Comparison of ENCODE assay signal across 16 cellular contexts in the genomic region with DNA sequence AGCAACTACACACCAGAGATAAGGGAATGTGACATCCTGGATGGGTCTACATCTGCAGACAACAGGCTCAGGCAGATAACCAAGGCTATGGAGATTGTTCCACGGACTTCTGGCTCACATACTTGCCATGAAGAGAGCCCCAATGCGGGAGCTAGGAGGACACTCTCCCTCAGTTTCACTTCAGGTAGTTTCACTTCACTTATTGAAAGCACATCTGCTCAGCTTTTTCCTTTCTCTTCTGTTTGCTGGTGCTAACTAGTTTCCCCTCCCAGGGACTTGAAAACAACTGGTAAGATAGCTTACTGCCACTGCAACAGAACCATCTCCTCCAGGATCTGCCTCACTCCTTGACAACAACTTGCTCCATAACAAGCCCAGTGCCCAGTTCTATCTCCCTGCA. TPM values are rescaled to one million over a fixed set of nuclear protein-coding genes. Genes with fewer than 3 reads are reported as not detected.
DNase-seq lines count a peak whose midpoint lies in the region; ATAC-seq, FAIRE-seq and TF ChIP-seq lines count a peak whose summit lies in the region.
"Had no signal": no experiment of that assay in that cellular context is flagged by ENCODE, and none has a peak within 500 bp of the region (broad histone marks: within the 10 kb centered on the region; RNA-seq: fewer than 3 reads in every experiment).

No MANE protein-coding gene starts in this region.

- H3K18ac ChIP-seq in H1 (ENCODE audit: extremely low read depth, low read length), result no peak overlapping the region

- intact Hi-C loops in lower lobe of right lung (cut with DNase I), result no loop called here

- H3K36me3 ChIP-seq in H1 (ENCODE audit: control insufficient read depth in 2 of 4, insufficient read depth in 4 of 4, low read length in 3 of 4), result no peaks in the 10 kb centered on the region
- no peaks in the 10 kb centered on the region for H3K36me3 ChIP-seq in lower lobe of right lung
- no peaks in the 10 kb centered on the region for H3K36me3 ChIP-seq in SK-N-SH (replicated peaks in 1 of 2; ENCODE audit: control insufficient read depth in 1 of 2, insufficient read depth in 2 of 2, low read length in 1 of 2)

- no peak overlapping the region for H4K5ac ChIP-seq in H1 (ENCODE audit: insufficient read length, low read depth, low read length)

- H3K9me3 ChIP-seq in H1 (ENCODE audit: insufficient read depth in 2 of 2, low read depth in 1 of 2, low read length in 1 of 2) (no peaks in the 10 kb centered on the region), lower lobe of right lung (no peaks in the 10 kb centered on the region), SK-N-SH (no peaks in the 10 kb centered on the region)

- no peak overlapping the region for H2BK20ac ChIP-seq in H1 (ENCODE audit: low read length)

- DNase-seq in H1 (ENCODE audit: low read depth in 1 of 2, low spot score in 2 of 2) (no peak), T-helper 1 cell (no peak), lower lobe of right lung (no peak), SK-N-SH (no peak), foreskin melanocyte (no peak)
- DNase-seq: activated CD4-positive, alpha-beta memory T cell treated with anti-CD3 and anti-CD28 coated beads for 36 hours; activated effector memory CD4-positive, alpha-beta T cell treated with anti-CD3 and anti-CD28 coated beads, Interleukin-2, amount 50 U/mL, for 16 hours; CD8-positive, alpha-beta memory T cell; GOT3; NCI-H446 had no signal

- no peak overlapping the region for H3K4ac ChIP-seq in H1 (replicated peaks; ENCODE audit: insufficient read length, low read depth, low read length)

- CTCF ChIA-PET in H1 (lab: Charles Lee; ENCODE audit: partially characterized antibody), result no interaction called here
- CTCF ChIA-PET in SK-N-SH (lab: Yijun Ruan, JAX), result no interaction called here

- no peaks in the 10 kb centered on the region for H3K27me3 ChIP-seq in H1 (replicated peaks in 1 of 4; ENCODE audit: control insufficient read depth in 3 of 4, extremely low read depth in 1 of 4, insufficient read depth in 3 of 4, low read length in 3 of 4)
- H3K27me3 ChIP-seq in lower lobe of right lung (ENCODE audit: low read depth), result no peaks in the 10 kb centered on the region
- peaks cover 53% of the 10 kb centered on the region; the same call in 1 of the 2 replicates for H3K27me3 ChIP-seq in SK-N-SH (ENCODE audit: insufficient read depth)

- H4K91ac ChIP-seq in H1 (replicated peaks; ENCODE audit: insufficient read length, low read length), result no peak overlapping the region

- no peaks in the 10 kb centered on the region for H3K23me2 ChIP-seq in H1 (ENCODE audit: low read depth, low read length)

- H3K79me2 ChIP-seq in H1 (ENCODE audit: control insufficient read depth in 1 of 2, insufficient read depth in 2 of 2, low read length in 2 of 2), result no peaks in the 10 kb centered on the region
- H3K79me2 ChIP-seq in SK-N-SH (ENCODE audit: insufficient read depth), result no peaks in the 10 kb centered on the region

- H2AFZ ChIP-seq in H1 (ENCODE audit: low read length) (no peak overlapping the region), SK-N-SH (ENCODE audit: low read depth) (no peak overlapping the region)

- no peak overlapping the region for H2AK5ac ChIP-seq in H1 (ENCODE audit: low read depth, low read length)

- no peak overlapping the region for H3K56ac ChIP-seq in H1 (replicated peaks; ENCODE audit: insufficient read length, low read depth, low read length)

- FAIRE-seq in H1 (lab: Jason Lieb, UNC), result peak; percentile 7

- H2BK15ac ChIP-seq in H1 (ENCODE audit: low read length), result no peak overlapping the region

- H4K8ac ChIP-seq in H1 (ENCODE audit: extremely low read depth, insufficient read depth, low read length), result no peak overlapping the region

- H3K14ac ChIP-seq in H1 (ENCODE audit: insufficient read length), result no peak overlapping the region

- no peak overlapping the region for H3K9ac ChIP-seq in H1 (replicated peaks in 1 of 4; ENCODE audit: extremely low read depth in 1 of 4, low read depth in 3 of 4, low read length in 3 of 4)
- no peak overlapping the region for H3K9ac ChIP-seq in SK-N-SH

- TF ChIP-seq CTCF in H1 (IDR thresholded peaks at IDR 0.05; ENCODE audit: control extremely low read depth in 1 of 3, insufficient read depth in 1 of 3, low read depth in 1 of 3, low read length in 3 of 3) (no peak), lower lobe of right lung (IDR thresholded peaks at IDR 0.05) (no peak), SK-N-SH (IDR thresholded peaks at IDR 0.05) (no peak)

- POLR2A ChIA-PET in H1 (lab: Charles Lee; ENCODE audit: partially characterized antibody), result no interaction called here
- POLR2A ChIA-PET in SK-N-SH (lab: Yijun Ruan, JAX), result interaction anchor here (0.5 kb wide), 1 partner anchor 136 kb away, joined by 3 read pairs; no protein-coding TSS in a partner anchor

- no peak overlapping the region for H3K4me2 ChIP-seq in H1 (ENCODE audit: insufficient read depth in 1 of 2, low read depth in 2 of 2, low read length in 2 of 2)
- no peak overlapping the region for H3K4me2 ChIP-seq in SK-N-SH

- H4K20me1 ChIP-seq in H1 (replicated peaks in 1 of 2; ENCODE audit: control insufficient read depth in 1 of 2, insufficient read depth in 2 of 2, low read length in 2 of 2), result no peaks in the 10 kb centered on the region
- no peaks in the 10 kb centered on the region for H4K20me1 ChIP-seq in SK-N-SH (ENCODE audit: insufficient read depth)

- no peak for TF ChIP-seq EP300 in H1 (IDR thresholded peaks at IDR 0.05; ENCODE audit: borderline replicate concordance in 1 of 2, low read depth in 2 of 2, low read length in 2 of 2)
- TF ChIP-seq EP300 in SK-N-SH (IDR thresholded peaks at IDR 0.05; ENCODE audit: borderline replicate concordance in 1 of 2, low read depth in 1 of 2, low read length in 1 of 2), result no peak

- TF ChIP-seq POLR2A in H1 (IDR thresholded peaks at IDR 0.05; ENCODE audit: control extremely low read depth in 1 of 2, low read depth in 2 of 2, low read length in 2 of 2), result no peak

- no peak overlapping the region for H3K23ac ChIP-seq in H1 (ENCODE audit: insufficient read length)

- no peak overlapping the region for H3K27ac ChIP-seq in H1 (ENCODE audit: low read depth, low read length)
- H3K27ac ChIP-seq in lower lobe of right lung, result no peak overlapping the region
- H3K27ac ChIP-seq in SK-N-SH (ENCODE audit: low read depth in 2 of 2, low read length in 1 of 2), result no peak overlapping the region

- H3K79me1 ChIP-seq in H1 (ENCODE audit: low read depth, low read length), result no peaks in the 10 kb centered on the region

- no peak overlapping the region for H2BK5ac ChIP-seq in H1 (ENCODE audit: low read depth, low read length)

- H3K9me2 ChIP-seq in SK-N-SH, result no peaks in the 10 kb centered on the region

- WGBS in H1 (ENCODE audit: extremely low coverage in 1 of 2, insufficient coverage in 1 of 2, insufficient read length in 1 of 2, insufficient replicate concordance in 2 of 2, low coverage in 1 of 2, low lambda C conversion rate in 2 of 2, missing lambda C conversion rate in 1 of 2), 2 experiments, result 85% methylated on average over 2 of the region's 2 CpGs; no CpG with 5 or more reads in 1 of the 2 experiments
- 3% methylated on average over 2 of the region's 2 CpGs for WGBS in SK-N-SH (ENCODE audit: low lambda C conversion rate)

- no peaks in the 10 kb centered on the region for H3F3A ChIP-seq in SK-N-SH (replicated peaks; ENCODE audit: insufficient read depth)

- ATAC-seq in GM18519 (IDR thresholded peaks at IDR 0.05; ENCODE audit: low FRiP score, unreplicated experiment) (peak; percentile 64), GM21526 (IDR thresholded peaks at IDR 0.05; ENCODE audit: low FRiP score, unreplicated experiment) (peak; percentile 91), HG03139 (IDR thresholded peaks at IDR 0.05; ENCODE audit: unreplicated experiment) (peak; percentile 90), lower lobe of right lung (no peak)

- H3K4me3 ChIP-seq in H1 (ENCODE audit: extremely low read depth in 1 of 4, insufficient read depth in 2 of 4, low read depth in 3 of 4, low read length in 4 of 4) (no peak overlapping the region), lower lobe of right lung (no peak overlapping the region), SK-N-SH (ENCODE audit: low read depth in 2 of 2, low read length in 1 of 2) (no peak overlapping the region)

- H3K4me1 ChIP-seq in H1 (replicated peaks in 1 of 4; ENCODE audit: control insufficient read depth in 3 of 4, insufficient read depth in 4 of 4, low read length in 3 of 4) (no peaks in the 10 kb centered on the region), lower lobe of right lung (no peaks in the 10 kb centered on the region), SK-N-SH (ENCODE audit: control insufficient read depth in 1 of 2, insufficient read depth in 2 of 2, low read depth in 1 of 2, low read length in 1 of 2) (no peaks in the 10 kb centered on the region)

- H2BK12ac ChIP-seq in H1 (ENCODE audit: low read depth, low read length), result no peak overlapping the region

- TF ChIP-seq RAD21 in H1 (IDR thresholded peaks at IDR 0.05 in 1 of 2, conservative IDR thresholded peaks at IDR 0.05 in 1 of 2; ENCODE audit: low read depth in 2 of 2, low read length in 2 of 2) (no peak), SK-N-SH (IDR thresholded peaks at IDR 0.05; ENCODE audit: low read length) (no peak)

- H2BK120ac ChIP-seq in H1 (replicated peaks; ENCODE audit: low read depth, low read length), result no peak overlapping the region

RNA-seq across cellular contexts. Expression of a gene that starts 1.4 kb away (rescaled TPM):
- not detected in 2 replicates for total RNA-seq in H1 (2021; fragmentation: NEBNext Ultra II Directional; extraction: Animal tissue kit (Norgen Biotek cat#: 25700))
- polyA plus RNA-seq in H1 (2011; rRNA removed) (not detected in 2 replicates), SK-N-SH (2012; rRNA removed) (not detected in 2 replicates)
- not detected for polyA plus RNA-seq in H1 (2011; cell fraction: cytosol; rRNA removed)
- not detected for polyA plus RNA-seq in H1 (2011; cell fraction: nucleus; rRNA removed)
- not detected in 4 replicates for polyA plus RNA-seq in H1 (2012, experiment 1 of 2)
- not detected for polyA plus RNA-seq in H1 (2012, experiment 2 of 2)
- not detected for polyA plus RNA-seq in H1 (2013, experiment 1 of 2)
- not detected for polyA plus RNA-seq in H1 (2013, experiment 2 of 2)
- polyA minus RNA-seq in H1 (2011; rRNA and poly(A)+ RNA removed), result not detected in 2 replicates
- not detected for polyA minus RNA-seq in H1 (2011; cell fraction: cytosol; rRNA and poly(A)+ RNA removed)
- polyA minus RNA-seq in H1 (2011; cell fraction: nucleus; rRNA and poly(A)+ RNA removed), result not detected
- total RNA-seq in lower lobe of right lung, result not detected
- not detected in 2 replicates for polyA plus RNA-seq in SK-N-SH (2012; cell fraction: cytosol; rRNA removed)
- polyA plus RNA-seq in SK-N-SH (2012; cell fraction: nucleus; rRNA removed), result not detected in 2 replicates
- total RNA-seq: activated CD4-positive, alpha-beta memory T cell treated with anti-CD3 and anti-CD28 coated beads for 36 hours; CD8-positive, alpha-beta memory T cell; liver; subcutaneous adipose tissue; T-helper 2 cell treated with Interferon-gamma antibody and Interleukin-4, amounts not matched to agents 100 ng/mL and 5 ng/mL, for 36 hours had no signal
- polyA plus RNA-seq: CD8-positive, alpha-beta memory T cell; liver had no signal

RNA-seq across cellular contexts. Expression of a gene that starts 56.2 kb away (rescaled TPM):
- not detected in 2 replicates for total RNA-seq in H1 (2021; fragmentation: NEBNext Ultra II Directional; extraction: Animal tissue kit (Norgen Biotek cat#: 25700))
- 0.02 TPM in 2 replicates for polyA plus RNA-seq in H1 (2011; rRNA removed)
- polyA plus RNA-seq in H1 (2011; cell fraction: cytosol; rRNA removed), result not detected
- polyA plus RNA-seq in H1 (2011; cell fraction: nucleus; rRNA removed), result 0.01 TPM
- polyA plus RNA-seq in H1 (2012, experiment 1 of 2), result not detected in 4 replicates
- polyA plus RNA-seq in H1 (2012, experiment 2 of 2), result not detected
- not detected for polyA plus RNA-seq in H1 (2013, experiment 1 of 2)
- not detected for polyA plus RNA-seq in H1 (2013, experiment 2 of 2)
- polyA minus RNA-seq in H1 (2011; rRNA and poly(A)+ RNA removed), result 0.03 and 0.05 TPM in 2 replicates
- not detected for polyA minus RNA-seq in H1 (2011; cell fraction: cytosol; rRNA and poly(A)+ RNA removed)
- polyA minus RNA-seq in H1 (2011; cell fraction: nucleus; rRNA and poly(A)+ RNA removed), result not detected
- not detected for total RNA-seq in lower lobe of right lung
- not detected in 2 replicates for polyA plus RNA-seq in SK-N-SH (2012; rRNA removed)
- polyA plus RNA-seq in SK-N-SH (2012; cell fraction: cytosol; rRNA removed), result not detected in 2 replicates
- polyA plus RNA-seq in SK-N-SH (2012; cell fraction: nucleus; rRNA removed), result not detected in 2 replicates
- total RNA-seq: activated CD4-positive, alpha-beta memory T cell treated with anti-CD3 and anti-CD28 coated beads for 36 hours; CD8-positive, alpha-beta memory T cell; liver; T-helper 2 cell treated with Interferon-gamma antibody and Interleukin-4, amounts not matched to agents 100 ng/mL and 5 ng/mL, for 36 hours had no signal
- polyA plus RNA-seq: CD8-positive, alpha-beta memory T cell; liver had no signal

Comparison
In these comparisons a context has a peak if more than half of its experiments do, and no peak if none do; other contexts are left out.
1. ATAC-seq: peak in GM18519 (single experiment), GM21526 (single experiment) and HG03139 (single experiment); none in lower lobe of right lung (0 of 2).